In the genomic region with DNA sequence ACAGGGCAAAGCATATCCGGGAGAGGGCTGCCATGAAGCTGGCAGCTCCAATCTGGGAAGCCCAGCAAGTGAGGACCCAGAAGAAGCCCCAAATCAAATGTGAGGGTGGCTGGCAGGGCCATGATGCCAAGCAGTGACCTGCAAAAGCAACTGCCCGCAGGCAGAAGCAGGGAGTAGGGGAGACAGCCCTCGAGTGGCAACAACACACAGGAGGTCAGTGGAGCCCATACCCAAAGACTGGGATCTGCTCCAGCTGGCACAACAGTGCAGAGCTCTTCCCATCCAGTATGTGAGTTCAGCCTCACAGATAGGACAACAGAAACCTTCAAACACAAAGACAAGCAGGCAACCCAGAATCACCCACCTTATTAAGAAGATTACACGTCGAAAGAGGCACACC, we compare ENCODE assay signal across 29 cellular contexts. TPM values are rescaled to one million over a fixed set of nuclear protein-coding genes. Genes with fewer than 3 reads are reported as not detected.
A peak's percentile ranks its signal among the peaks of the same experiment; 100 is the strongest.
DNase-seq lines count a peak whose midpoint lies in the region; ATAC-seq, FAIRE-seq and TF ChIP-seq lines count a peak whose summit lies in the region.
"Had no signal": no experiment of that assay in that cellular context is flagged by ENCODE, and none has a peak within 500 bp of the region (broad histone marks: within the 10 kb centered on the region; RNA-seq: fewer than 3 reads in every experiment).

No MANE protein-coding gene starts in this region.

- H4K8ac ChIP-seq in H1 (ENCODE audit: extremely low read depth, insufficient read depth, low read length): no peak overlapping the region; the same call in 1 of the 2 replicates

- no peak overlapping the region for H4K91ac ChIP-seq in H1 (replicated peaks; ENCODE audit: insufficient read length, low read length)

- H3K27me3 Mint-ChIP-seq in glutamatergic neuron (ENCODE audit: unreplicated experiment): no peaks in the 10 kb centered on the region

- H2AK5ac ChIP-seq in H1 (ENCODE audit: low read depth, low read length): no peak overlapping the region

- TF ChIP-seq RAD21 in H1 (IDR thresholded peaks at IDR 0.05 in 1 of 2, conservative IDR thresholded peaks at IDR 0.05 in 1 of 2; ENCODE audit: low read depth in 2 of 2, low read length in 2 of 2): no peak

- no peak for TF ChIP-seq POLR2A in H1 (IDR thresholded peaks at IDR 0.05; ENCODE audit: control extremely low read depth in 1 of 2, low read depth in 2 of 2, low read length in 2 of 2)

- no peak overlapping the region for H4K5ac ChIP-seq in H1 (ENCODE audit: insufficient read length, low read depth, low read length)

- POLR2A ChIA-PET in H1 (lab: Charles Lee; ENCODE audit: partially characterized antibody): no interaction called here

- H2AFZ ChIP-seq in H1 (ENCODE audit: low read length): no peak overlapping the region
- H2AFZ ChIP-seq: parathyroid adenoma had no signal

- H3K18ac ChIP-seq in H1 (ENCODE audit: extremely low read depth, low read length): no peak overlapping the region

- H2BK20ac ChIP-seq in H1 (ENCODE audit: low read length): peak overlapping the region; percentile 18; the same call in 1 of the 2 replicates

- H3K36me3 ChIP-seq in H1 (ENCODE audit: control insufficient read depth in 2 of 4, insufficient read depth in 4 of 4, low read length in 3 of 4): no peaks in the 10 kb centered on the region
- H3K36me3 ChIP-seq in upper lobe of right lung: no peaks in the 10 kb centered on the region
- H3K36me3 ChIP-seq in effector memory CD4-positive, alpha-beta T cell (ENCODE audit: control insufficient read depth, insufficient read depth, low read length): no peaks in the 10 kb centered on the region
- H3K36me3 ChIP-seq: lower lobe of right lung, tibial artery had no signal

- WGBS in right cardiac atrium: 73% methylated on average over 5 of the region's 5 CpGs
- 90% methylated on average over 5 of the region's 5 CpGs; no CpG with 5 or more reads in 1 of the 2 experiments for WGBS in H1 (ENCODE audit: extremely low coverage in 1 of 2, insufficient coverage in 1 of 2, insufficient read length in 1 of 2, insufficient replicate concordance in 2 of 2, low coverage in 1 of 2, low lambda C conversion rate in 2 of 2, missing lambda C conversion rate in 1 of 2), 2 experiments

- no peaks in the 10 kb centered on the region for H3K79me1 ChIP-seq in H1 (ENCODE audit: low read depth, low read length)

- H3K9ac ChIP-seq in H1 (replicated peaks in 1 of 4; ENCODE audit: extremely low read depth in 1 of 4, low read depth in 3 of 4, low read length in 3 of 4): no peak overlapping the region
- H3K9ac ChIP-seq: parathyroid adenoma had no signal

- no peak for DNase-seq in Right ventricle myocardium inferior (ENCODE audit: missing footprints)
- DNase-seq in right cardiac atrium: no peak
- DNase-seq in H1 (ENCODE audit: low read depth in 1 of 2, low spot score in 2 of 2): no peak
- peak; percentile 56 for DNase-seq in midbrain (lab: John Stamatoyannopoulos, UW)
- DNase-seq in upper lobe of right lung: peak; percentile 32
- no peak for DNase-seq in glutamatergic neuron
- no peak for DNase-seq in stimulated activated naive CD4-positive, alpha-beta T cell treated with Interleukin-2 at 50 U/mL for 16 hours (lab: John Stamatoyannopoulos, UW)
- DNase-seq in effector memory CD4-positive, alpha-beta T cell: no peak
- DNase-seq: activated CD4-positive, alpha-beta T cell treated with anti-CD3 and anti-CD28 coated beads for 1 hour; activated T-cell treated with anti-CD3 and anti-CD28 coated beads for 4 hours; dermis blood vessel endothelial cell; DMS53; lower lobe of right lung; NCI-H187 treated with DMSO at 0.1 percent for 48 hours; NCI-H748 treated with DMSO at 0.1 percent for 48 hours; stimulated activated CD4-positive, alpha-beta T cell treated with anti-CD3 and anti-CD28 coated beads, Interleukin-15, amount 100 ng/mL, for 24 hours; stimulated activated naive CD8-positive, alpha-beta T cell treated with anti-CD3 and anti-CD28 coated beads, Interleukin-15, Interleukin-2, amounts not matched to agents 100 U/mL and 50 U/mL, for 24 hours had no signal

- no peaks in the 10 kb centered on the region for H3K23me2 ChIP-seq in H1 (ENCODE audit: low read depth, low read length)

- H3K27ac ChIP-seq in right cardiac atrium (ENCODE audit: low read length) (no peak overlapping the region), H1 (ENCODE audit: low read depth, low read length) (no peak overlapping the region), upper lobe of right lung (no peak overlapping the region)
- no peak overlapping the region for H3K27ac ChIP-seq in effector memory CD4-positive, alpha-beta T cell (ENCODE audit: insufficient read depth, low read length, poor library complexity, severe bottlenecking)
- H3K27ac ChIP-seq: lower lobe of right lung, parathyroid adenoma, RWPE1, tibial artery had no signal

- no peak overlapping the region for H3K4ac ChIP-seq in H1 (replicated peaks; ENCODE audit: insufficient read length, low read depth, low read length)

- H3K4me2 ChIP-seq in H1 (ENCODE audit: insufficient read depth in 1 of 2, low read depth in 2 of 2, low read length in 2 of 2): no peak overlapping the region

- no peak overlapping the region for H2BK120ac ChIP-seq in H1 (replicated peaks; ENCODE audit: low read depth, low read length)

- no peak overlapping the region for H3K56ac ChIP-seq in H1 (replicated peaks; ENCODE audit: insufficient read length, low read depth, low read length)

- peaks cover 3% of the 10 kb centered on the region for H3K9me3 Mint-ChIP-seq in glutamatergic neuron (ENCODE audit: unreplicated experiment)

- H4K20me1 ChIP-seq in H1 (replicated peaks in 1 of 2; ENCODE audit: control insufficient read depth in 1 of 2, insufficient read depth in 2 of 2, low read length in 2 of 2): no peaks in the 10 kb centered on the region

- H3K27me3 ChIP-seq in right cardiac atrium (ENCODE audit: control insufficient read depth, insufficient read depth) (no peaks in the 10 kb centered on the region), H1 (replicated peaks in 1 of 4; ENCODE audit: control insufficient read depth in 3 of 4, extremely low read depth in 1 of 4, insufficient read depth in 3 of 4, low read length in 3 of 4) (no peaks in the 10 kb centered on the region), upper lobe of right lung (no peaks in the 10 kb centered on the region)
- no peaks in the 10 kb centered on the region for H3K27me3 ChIP-seq in effector memory CD4-positive, alpha-beta T cell (replicated peaks; ENCODE audit: control insufficient read depth, insufficient read depth, low read length, poor library complexity, severe bottlenecking)
- H3K27me3 ChIP-seq: tibial artery had no signal

- peaks cover 10% of the 10 kb centered on the region for H3K4me1 Mint-ChIP-seq in glutamatergic neuron (ENCODE audit: low read depth, unreplicated experiment)
- H3K4me1 Mint-ChIP-seq: IgD-negative memory B cell had no signal

- H3K23ac ChIP-seq in H1 (ENCODE audit: insufficient read length): no peak overlapping the region

- H3K4me3 Mint-ChIP-seq in glutamatergic neuron (ENCODE audit: unreplicated experiment): no peak overlapping the region
- H3K4me3 Mint-ChIP-seq: IgD-negative memory B cell had no signal

- H2BK12ac ChIP-seq in H1 (ENCODE audit: low read depth, low read length): no peak overlapping the region

- H2BK5ac ChIP-seq in H1 (ENCODE audit: low read depth, low read length): no peak overlapping the region

- TF ChIP-seq CTCF in H1 (IDR thresholded peaks at IDR 0.05; ENCODE audit: control extremely low read depth in 1 of 3, insufficient read depth in 1 of 3, low read depth in 1 of 3, low read length in 3 of 3) (no peak), upper lobe of right lung (IDR thresholded peaks at IDR 0.05) (no peak), glutamatergic neuron (IDR thresholded peaks at IDR 0.05; ENCODE audit: partially characterized antibody, unreplicated experiment) (no peak)

- H3K9me3 ChIP-seq in right cardiac atrium (ENCODE audit: control insufficient read depth, low read length) (no peaks in the 10 kb centered on the region), H1 (ENCODE audit: insufficient read depth in 2 of 2, low read depth in 1 of 2, low read length in 1 of 2) (no peaks in the 10 kb centered on the region), upper lobe of right lung (no peaks in the 10 kb centered on the region)
- no peaks in the 10 kb centered on the region for H3K9me3 ChIP-seq in effector memory CD4-positive, alpha-beta T cell (ENCODE audit: control insufficient read depth, low read length)
- H3K9me3 ChIP-seq: lower lobe of right lung, tibial artery had no signal

- no peak for FAIRE-seq in H1 (lab: Jason Lieb, UNC)
- FAIRE-seq: astrocyte, G401.6, H54, keratinocyte had no signal

- H3K4me3 ChIP-seq in right cardiac atrium (ENCODE audit: low read length) (no peak overlapping the region), H1 (ENCODE audit: extremely low read depth in 1 of 4, insufficient read depth in 2 of 4, low read depth in 3 of 4, low read length in 4 of 4) (no peak overlapping the region), upper lobe of right lung (no peak overlapping the region)
- H3K4me3 ChIP-seq in effector memory CD4-positive, alpha-beta T cell (ENCODE audit: insufficient read depth, low read depth, low read length, poor library complexity, severe bottlenecking): no peak overlapping the region
- H3K4me3 ChIP-seq: lower lobe of right lung, tibial artery had no signal

- H2BK15ac ChIP-seq in H1 (ENCODE audit: low read length): 0 out of 2 replicates have a peak overlapping the region, but pooled peaks have one; percentile 46

- ATAC-seq in Right ventricle myocardium inferior (peak; percentile 52), right cardiac atrium (no peak), upper lobe of right lung (no peak)
- ATAC-seq: lower lobe of right lung; sciatic nerve; SK-N-SH treated with all-trans-retinoic acid at 6 μM for 48 hours; stimulated activated naive CD8-positive, alpha-beta T cell treated with anti-CD3 and anti-CD28 coated beads, Interleukin-15, Interleukin-2, amounts not matched to agents 100 U/mL and 50 U/mL, for 24 hours had no signal

- H3K79me2 ChIP-seq in H1 (ENCODE audit: control insufficient read depth in 1 of 2, insufficient read depth in 2 of 2, low read length in 2 of 2): no peaks in the 10 kb centered on the region
- H3K79me2 ChIP-seq: parathyroid adenoma had no signal

- H3K27ac Mint-ChIP-seq in glutamatergic neuron (ENCODE audit: unreplicated experiment): no peak overlapping the region
- H3K27ac Mint-ChIP-seq: IgD-negative memory B cell had no signal

- CTCF ChIA-PET in H1 (lab: Charles Lee; ENCODE audit: partially characterized antibody): interaction anchor here (1.3 to 2.5 kb wide), 2 partner anchors 21 to 60 kb away, joined by 3 to 5 read pairs; no protein-coding TSS in a partner anchor

- TF ChIP-seq EP300 in H1 (IDR thresholded peaks at IDR 0.05; ENCODE audit: borderline replicate concordance in 1 of 2, low read depth in 2 of 2, low read length in 2 of 2): no peak

- intact Hi-C loops in Right ventricle myocardium inferior (cut with DNase I) (no loop called here), right cardiac atrium (cut with DNase I) (no loop called here), upper lobe of right lung (cut with DNase I) (no loop called here)

- H3K14ac ChIP-seq in H1 (ENCODE audit: insufficient read length): no peak overlapping the region

- H3K4me1 ChIP-seq in right cardiac atrium (ENCODE audit: control insufficient read depth, insufficient read depth, low read length): no peaks in the 10 kb centered on the region
- peaks cover 0 to 6% (median 0%) of the 10 kb centered on the region in 4 experiments; a peak in 3 of 7 replicates for H3K4me1 ChIP-seq in H1 (replicated peaks in 1 of 4; ENCODE audit: control insufficient read depth in 3 of 4, insufficient read depth in 4 of 4, low read length in 3 of 4)
- H3K4me1 ChIP-seq in upper lobe of right lung: no peaks in the 10 kb centered on the region
- no peaks in the 10 kb centered on the region for H3K4me1 ChIP-seq in effector memory CD4-positive, alpha-beta T cell (ENCODE audit: control insufficient read depth, insufficient read depth, low read length, poor library complexity, severe bottlenecking)
- H3K4me1 ChIP-seq: lower lobe of right lung, parathyroid adenoma, tibial artery had no signal

- H3K36me3 Mint-ChIP-seq in glutamatergic neuron (ENCODE audit: unreplicated experiment): no peaks in the 10 kb centered on the region
- H3K36me3 Mint-ChIP-seq: IgD-negative memory B cell had no signal

RNA-seq across cellular contexts. Expression of a gene that starts 45.0 kb away (rescaled TPM):
- total RNA-seq in Right ventricle myocardium inferior (1.3 TPM), right cardiac atrium (1 to 10 TPM in 1 of 4 donors, under 1 TPM in 3; 0.06 to 1.8 (median 0.34) TPM), upper lobe of right lung (3.0 TPM), glutamatergic neuron (ENCODE audit: unreplicated experiment) (8.0 TPM)
- polyA plus RNA-seq in right cardiac atrium (0.29 TPM), H1 (2011; rRNA removed) (0.30 and 0.31 TPM in 2 replicates)
- total RNA-seq in H1 (2021; fragmentation: NEBNext Ultra II Directional; extraction: Animal tissue kit (Norgen Biotek cat#: 25700)): 0.15 and 0.22 TPM in 2 replicates
- polyA plus RNA-seq in H1 (2011; cell fraction: cytosol; rRNA removed): 0.21 TPM
- 0.34 TPM for polyA plus RNA-seq in H1 (2011; cell fraction: nucleus; rRNA removed)
- 0.24 to 0.65 TPM (median 0.29 TPM) in 4 replicates for polyA plus RNA-seq in H1 (2012, experiment 1 of 2)
- 0.18 TPM for polyA plus RNA-seq in H1 (2012, experiment 2 of 2)
- polyA plus RNA-seq in H1 (2013, experiment 1 of 2): 0.32 TPM
- 0.39 TPM for polyA plus RNA-seq in H1 (2013, experiment 2 of 2)
- 0.88 and 1.3 TPM in 2 replicates for polyA minus RNA-seq in H1 (2011; rRNA and poly(A)+ RNA removed)
- 0.37 TPM for polyA minus RNA-seq in H1 (2011; cell fraction: cytosol; rRNA and poly(A)+ RNA removed)
- 2.6 TPM for polyA minus RNA-seq in H1 (2011; cell fraction: nucleus; rRNA and poly(A)+ RNA removed)
- total RNA-seq: A673; dermis blood vessel endothelial cell; T-helper 2 cell treated with Interferon-gamma antibody and Interleukin-4, amounts not matched to agents 100 ng/mL and 5 ng/mL, for 36 hours had no signal
- polyA plus RNA-seq: IgD-negative memory B cell had no signal

Comparison
In these comparisons a context has a peak if more than half of its experiments do, and no peak if none do; other contexts are left out.
1. DNase-seq: peak in midbrain (single experiment) and upper lobe of right lung (single experiment); none in Right ventricle myocardium inferior (single experiment), right cardiac atrium (0 of 3), H1 (0 of 2), glutamatergic neuron (single experiment), stimulated activated naive CD4-positive, alpha-beta T cell treated with Interleukin-2 at 50 U/mL for 16 hours (single experiment) and effector memory CD4-positive, alpha-beta T cell (0 of 3).